Comparison of ENCODE assay signal across 7 cellular contexts in genomic region chr19:40421993-40422392, GRCh38. TPM values are rescaled to one million over a fixed set of nuclear protein-coding genes. Genes with fewer than 3 reads are reported as not detected.
DNase-seq lines count a peak whose midpoint lies in the region; TF ChIP-seq lines count a peak whose summit lies in the region.
"Not testable (repeated sequence)": the region's sequence is repeated elsewhere in the genome, so short reads cannot be mapped to it uniquely, and the experiment has no call there.
"Had no signal": no experiment of that assay in that cellular context is flagged by ENCODE, and none has a peak within 500 bp of the region (broad histone marks: within the 10 kb centered on the region; RNA-seq: fewer than 3 reads in every experiment).

No MANE protein-coding gene starts in this region.

- H3K36me3 Mint-ChIP-seq in activated naive CD4-positive, alpha-beta T cell treated with anti-CD3 and anti-CD28 coated beads for 36 hours (ENCODE audit: low read depth) = peaks cover 12% of the 10 kb centered on the region
- H3K36me3 Mint-ChIP-seq in endodermal cell (ENCODE audit: low read depth); mesothelial cell of epicardium: not testable (repeated sequence)

- POLR2A ChIA-PET in A673 (lab: Charles Lee; ENCODE audit: low non-redundant PET) = not testable (repeated sequence)
- POLR2A ChIA-PET in PC-9 (lab: Charles Lee; ENCODE audit: unreplicated experiment) = interaction anchor here (0.7 kb wide), 1 partner anchor 117 kb away, joined by 4 read pairs; no protein-coding TSS in a partner anchor

- not testable (repeated sequence) for H3F3A ChIP-seq in PC-9 (ENCODE audit: insufficient read depth, low read depth)

- H2AFZ ChIP-seq in PC-9 = not testable (repeated sequence)

- peak overlapping the region; percentile 94 for H3K27ac Mint-ChIP-seq in activated naive CD4-positive, alpha-beta T cell treated with anti-CD3 and anti-CD28 coated beads for 36 hours
- H3K27ac Mint-ChIP-seq in endodermal cell (peak overlapping the region; percentile 95), mesothelial cell of epicardium (peak overlapping the region; percentile 97)

- H4K20me1 ChIP-seq in PC-9 (ENCODE audit: insufficient read depth) = not testable (repeated sequence)

- peak overlapping the region; percentile 98 for H3K4me2 ChIP-seq in PC-9

- not testable (repeated sequence) for H3K9me3 Mint-ChIP-seq in activated naive CD4-positive, alpha-beta T cell treated with anti-CD3 and anti-CD28 coated beads for 36 hours; endodermal cell; mesothelial cell of epicardium

- not testable (repeated sequence) for BruUV-seq in A673 (replicated peaks; lab: Mats Ljungman, UMichigan); PC-9 (replicated peaks; lab: Mats Ljungman, UMichigan)

- H3K27me3 Mint-ChIP-seq in activated naive CD4-positive, alpha-beta T cell treated with anti-CD3 and anti-CD28 coated beads for 36 hours (ENCODE audit: low read depth); endodermal cell (ENCODE audit: insufficient read depth); mesothelial cell of epicardium (ENCODE audit: low read depth): not testable (repeated sequence)

- H3K9me3 ChIP-seq in A673 (ENCODE audit: low read depth, low read length, poor library complexity, severe bottlenecking); PC-9 (ENCODE audit: insufficient read depth, low read depth); endodermal cell (ENCODE audit: control insufficient read depth, low read length): not testable (repeated sequence)

- intact Hi-C loops in A673 (cut with micrococcal nuclease; ENCODE audit: unreplicated experiment) = not testable (repeated sequence)
- intact Hi-C loops in PC-9 (cut with micrococcal nuclease; ENCODE audit: unreplicated experiment) = loop anchor here (1.0 to 10.0 kb wide), 4 partner anchors 11 to 103 kb away; partner anchors contain the start of genes BLVRB and SERTAD3
- intact Hi-C loops in activated naive CD4-positive, alpha-beta T cell treated with anti-CD3 and anti-CD28 coated beads for 36 hours (cut with micrococcal nuclease) = loop anchor here (1.0 kb wide), 2 partner anchors 22 to 44 kb away; partner anchors contain the start of gene SERTAD3

- not testable (repeated sequence) for DNase-seq in A673 (ENCODE audit: low spot score); PC-9; activated naive CD4-positive, alpha-beta T cell treated with anti-CD3 and anti-CD28 coated beads for 36 hours; endodermal cell; mesothelial cell of epicardium (ENCODE audit: low spot score in 2 of 2, unreplicated experiment in 2 of 2)

- H3K27ac ChIP-seq in A673 (ENCODE audit: low read depth, low read length, poor library complexity, severe bottlenecking) = peak overlapping the region; percentile 90
- peak overlapping the region; percentile 89 for H3K27ac ChIP-seq in PC-9
- H3K27ac ChIP-seq in endodermal cell (ENCODE audit: low read depth, low read length) = not testable (repeated sequence)
- H3K27ac ChIP-seq in skin epidermis = peak overlapping the region; percentile 84 to 100 (median 97)

- not testable (repeated sequence) for H3K9ac ChIP-seq in endodermal cell (ENCODE audit: extremely low read depth, low read length, poor library complexity, severe bottlenecking)

- not testable (repeated sequence) for H3K4me1 ChIP-seq in A673 (ENCODE audit: insufficient read depth, low read length, poor library complexity, severe bottlenecking); endodermal cell (ENCODE audit: control insufficient read depth, insufficient read depth, low read length)
- peaks cover 12% of the 10 kb centered on the region for H3K4me1 ChIP-seq in PC-9 (replicated peaks; ENCODE audit: insufficient read depth)

- peaks cover 29% of the 10 kb centered on the region for H3K4me1 Mint-ChIP-seq in activated naive CD4-positive, alpha-beta T cell treated with anti-CD3 and anti-CD28 coated beads for 36 hours (ENCODE audit: low read depth)
- not testable (repeated sequence) for H3K4me1 Mint-ChIP-seq in endodermal cell
- peaks cover 24% of the 10 kb centered on the region for H3K4me1 Mint-ChIP-seq in mesothelial cell of epicardium

- WGBS in endodermal cell (ENCODE audit: insufficient coverage in 1 of 2, insufficient read length in 1 of 2), 2 experiments = 91 to 98% methylated on average over 6 to 8 of the region's 9 CpGs

- H3K9me2 ChIP-seq in PC-9 (ENCODE audit: insufficient read depth) = not testable (repeated sequence)

- not testable (repeated sequence) for H3K4me3 ChIP-seq in A673 (ENCODE audit: low read depth, low read length, poor library complexity, severe bottlenecking); endodermal cell (ENCODE audit: low read length); skin epidermis
- H3K4me3 ChIP-seq in PC-9 = peak overlapping the region; percentile 70

- not testable (repeated sequence) for H3K27me3 ChIP-seq in A673 (replicated peaks; ENCODE audit: insufficient read depth, low read depth, low read length, poor library complexity); PC-9 (ENCODE audit: insufficient read depth, low read depth); endodermal cell (ENCODE audit: control insufficient read depth, insufficient read depth, low read length, poor library complexity, severe bottlenecking)

- TF ChIP-seq CTCF in A673 (conservative IDR thresholded peaks at IDR 0.05; ENCODE audit: low read depth, low read length); PC-9 (conservative IDR thresholded peaks at IDR 0.05); endodermal cell (conservative IDR thresholded peaks at IDR 0.05); mesothelial cell of epicardium (IDR thresholded peaks at IDR 0.05; ENCODE audit: unreplicated experiment): not testable (repeated sequence)

- peak overlapping the region; percentile 86 for H3K4me3 Mint-ChIP-seq in activated naive CD4-positive, alpha-beta T cell treated with anti-CD3 and anti-CD28 coated beads for 36 hours
- H3K4me3 Mint-ChIP-seq in endodermal cell = peak overlapping the region; percentile 68
- peak overlapping the region; percentile 72 for H3K4me3 Mint-ChIP-seq in mesothelial cell of epicardium

- CTCF ChIA-PET in A673 (lab: Charles Lee) (interaction anchor here (1.9 kb wide), 1 partner anchor 14 kb away, joined by 14 read pairs; no protein-coding TSS in a partner anchor), PC-9 (lab: Charles Lee) (interaction anchor here (1.4 kb wide), 1 partner anchor 21 kb away, joined by 4 read pairs; no protein-coding TSS in a partner anchor)
- CTCF ChIA-PET in activated naive CD4-positive, alpha-beta T cell treated with anti-CD3 and anti-CD28 coated beads for 36 hours (lab: Charles Lee) = interaction anchor here (0.6 to 2.8 kb wide), 6 partner anchors 12 to 21 kb away, joined by 4 to 15 read pairs (median 8); no protein-coding TSS in a partner anchor

- peaks cover 28% of the 10 kb centered on the region for H3K79me2 ChIP-seq in PC-9 (ENCODE audit: low read depth)

- H3K36me3 ChIP-seq in A673 (ENCODE audit: insufficient read depth, low read length, poor library complexity, severe bottlenecking); PC-9 (ENCODE audit: low read depth): not testable (repeated sequence)
- peaks cover 10% of the 10 kb centered on the region for H3K36me3 ChIP-seq in endodermal cell (ENCODE audit: control insufficient read depth, insufficient read depth, low read length)

RNA-seq across cellular contexts. Expression of gene SERTAD1, which starts 3.8 kb away (rescaled TPM):
- 9.6 and 16.5 TPM in 2 replicates for total RNA-seq in A673 (2021)
- 7.8 and 8.5 TPM in 2 replicates for total RNA-seq in PC-9 (2021)
- 1 to 10 TPM; 8.8 to 9.2 TPM for total RNA-seq in activated naive CD4-positive, alpha-beta T cell treated with anti-CD3 and anti-CD28 coated beads for 36 hours
- 1 to 10 TPM; 4.0 to 4.5 TPM for total RNA-seq in endodermal cell
- polyA plus RNA-seq in endodermal cell (2013, experiment 1 of 2) = 3.9 TPM
- 4.5 TPM for polyA plus RNA-seq in endodermal cell (2013, experiment 2 of 2)
- total RNA-seq in mesothelial cell of epicardium = 10.7 to 11.0 TPM (median 10.8 TPM) in 3 replicates

RNA-seq across cellular contexts. Expression of gene PRX, which starts 8.8 kb away (rescaled TPM):
- 2.5 and 3.9 TPM in 2 replicates for total RNA-seq in A673 (2021)
- 6.6 and 9.2 TPM in 2 replicates for total RNA-seq in PC-9 (2021)
- 1 to 10 TPM; 1.5 TPM for total RNA-seq in activated naive CD4-positive, alpha-beta T cell treated with anti-CD3 and anti-CD28 coated beads for 36 hours
- 1 to 10 TPM; 3.3 to 6.4 TPM for total RNA-seq in endodermal cell
- 4.4 TPM for polyA plus RNA-seq in endodermal cell (2013, experiment 1 of 2)
- polyA plus RNA-seq in endodermal cell (2013, experiment 2 of 2) = 3.6 TPM
- total RNA-seq in mesothelial cell of epicardium = 4.7 to 5.2 TPM (median 5.2 TPM) in 3 replicates

RNA-seq across cellular contexts. Expression of gene SERTAD3, which starts 22.1 kb away (rescaled TPM):
- 26.3 and 28.7 TPM in 2 replicates for total RNA-seq in A673 (2021)
- total RNA-seq in PC-9 (2021) = 35.9 and 41.4 TPM in 2 replicates
- 1 to 10 TPM; 3.8 to 7.3 TPM for total RNA-seq in activated naive CD4-positive, alpha-beta T cell treated with anti-CD3 and anti-CD28 coated beads for 36 hours
- total RNA-seq in endodermal cell = 10 to 100 TPM; 47.7 to 62.6 TPM
- polyA plus RNA-seq in endodermal cell (2013, experiment 1 of 2) = 23.6 TPM
- polyA plus RNA-seq in endodermal cell (2013, experiment 2 of 2) = 23.0 TPM
- total RNA-seq in mesothelial cell of epicardium = 70.0 to 75.5 TPM (median 70.5 TPM) in 3 replicates

RNA-seq across cellular contexts. Expression of gene HIPK4, which starts 32.0 kb away (rescaled TPM):
- 0.15 TPM in 1 of 2 replicates, not detected in the other for total RNA-seq in A673 (2021)
- 0.37 and 0.38 TPM in 2 replicates for total RNA-seq in PC-9 (2021)
- not detected for total RNA-seq in activated naive CD4-positive, alpha-beta T cell treated with anti-CD3 and anti-CD28 coated beads for 36 hours
- under 1 TPM in 1 of 2 donors, not detected in 1; 0.31 TPM for total RNA-seq in endodermal cell
- 0.14 TPM for polyA plus RNA-seq in endodermal cell (2013, experiment 1 of 2)
- polyA plus RNA-seq in endodermal cell (2013, experiment 2 of 2) = 0.29 TPM
- total RNA-seq in mesothelial cell of epicardium = 0.20 to 0.32 TPM (median 0.31 TPM) in 3 replicates
- total RNA-seq: kidney epithelial cell had no signal

RNA-seq across cellular contexts. Expression of gene BLVRB, which starts 43.6 kb away (rescaled TPM):
- total RNA-seq in A673 (2021) = 36.1 and 48.2 TPM in 2 replicates
- total RNA-seq in PC-9 (2021) = 204 and 239 TPM in 2 replicates
- 10 to 100 TPM; 29.4 to 30.2 TPM for total RNA-seq in activated naive CD4-positive, alpha-beta T cell treated with anti-CD3 and anti-CD28 coated beads for 36 hours
- 10 to 100 TPM; 24.7 to 41.0 TPM for total RNA-seq in endodermal cell
- polyA plus RNA-seq in endodermal cell (2013, experiment 1 of 2) = 18.1 TPM
- polyA plus RNA-seq in endodermal cell (2013, experiment 2 of 2) = 18.8 TPM
- 38.5 to 42.7 TPM (median 42.2 TPM) in 3 replicates for total RNA-seq in mesothelial cell of epicardium
